18 cellular contexts compared by ENCODE assay signal in genomic region chr6:9121551-9121950, GRCh38.
DNase-seq lines count a peak whose midpoint lies in the region; ATAC-seq and TF ChIP-seq lines count a peak whose summit lies in the region.
"Had no signal": no experiment of that assay in that cellular context is flagged by ENCODE, and none has a peak within 500 bp of the region (broad histone marks: within the 10 kb centered on the region; RNA-seq: fewer than 3 reads in every experiment).

No MANE protein-coding gene starts in this region.

- CTCF ChIA-PET in activated naive CD4-positive, alpha-beta T cell treated with anti-CD3 and anti-CD28 coated beads, Interleukin-2, amount 10 ng/mL, durations not matched to agents 7 days and 5 days (lab: Charles Lee) = no interaction called here

- no peak overlapping the region for H3K27ac ChIP-seq in SJCRH30
- H3K27ac ChIP-seq: SK-N-MC had no signal

- DNase-seq in AG08396 (ENCODE audit: low spot score) = peak; percentile 27
- peak; percentile 20 for DNase-seq in HFFc6
- DNase-seq in astrocyte of the spinal cord (ENCODE audit: low read depth, low spot score) = peak; percentile 34
- peak; percentile 78 for DNase-seq in fibroblast of the aortic adventitia (ENCODE audit: low read depth)
- DNase-seq in NCI-H1694 (lab: John Stamatoyannopoulos, UW) = no peak
- no peak for DNase-seq in SJCRH30
- no peak for DNase-seq in activated naive CD4-positive, alpha-beta T cell treated with anti-CD3 and anti-CD28 coated beads, Interleukin-2, amount 10 ng/mL, durations not matched to agents 7 days and 5 days
- DNase-seq: CD4-positive, alpha-beta T cell; DMS79; GF-D8; Kasumi-1; NCI-H1436 treated with DMSO at 0.1 percent for 48 hours; NCI-H345; NCI-H526 treated with DMSO at 0.1 percent for 48 hours; OCI-M1 had no signal

- peaks cover 31% of the 10 kb centered on the region for H3K4me1 Mint-ChIP-seq in HFFc6 (ENCODE audit: low read depth)
- no peaks in the 10 kb centered on the region for H3K4me1 Mint-ChIP-seq in activated naive CD4-positive, alpha-beta T cell treated with anti-CD3 and anti-CD28 coated beads, Interleukin-2, amount 10 ng/mL, durations not matched to agents 7 days and 5 days
- H3K4me1 Mint-ChIP-seq: B cell had no signal

- H3K27ac Mint-ChIP-seq in HFFc6 = no peak overlapping the region
- H3K27ac Mint-ChIP-seq in activated naive CD4-positive, alpha-beta T cell treated with anti-CD3 and anti-CD28 coated beads, Interleukin-2, amount 10 ng/mL, durations not matched to agents 7 days and 5 days = no peak overlapping the region
- H3K27ac Mint-ChIP-seq: B cell; CD4-positive, alpha-beta T cell had no signal

- no peaks in the 10 kb centered on the region for H3K9me3 Mint-ChIP-seq in HFFc6
- H3K9me3 Mint-ChIP-seq in activated naive CD4-positive, alpha-beta T cell treated with anti-CD3 and anti-CD28 coated beads, Interleukin-2, amount 10 ng/mL, durations not matched to agents 7 days and 5 days = peaks cover 3% of the 10 kb centered on the region
- H3K9me3 Mint-ChIP-seq: CD4-positive, alpha-beta T cell had no signal

- in situ Hi-C loops in astrocyte of the spinal cord (cut with HindIII; ENCODE audit: low sequenced_read_pairs) = no loop called here

- TF ChIP-seq CTCF in HFFc6 (IDR thresholded peaks at IDR 0.05) = no peak
- no peak for TF ChIP-seq CTCF in astrocyte of the spinal cord (IDR thresholded peaks at IDR 0.05; ENCODE audit: low read depth, low read length)
- TF ChIP-seq CTCF in fibroblast of the aortic adventitia (IDR thresholded peaks at IDR 0.05; ENCODE audit: insufficient read depth, low read length) = no peak

- no peaks in the 10 kb centered on the region for H3K36me3 ChIP-seq in SJCRH30

- H3K4me3 Mint-ChIP-seq in HFFc6 = no peak overlapping the region
- no peak overlapping the region for H3K4me3 Mint-ChIP-seq in activated naive CD4-positive, alpha-beta T cell treated with anti-CD3 and anti-CD28 coated beads, Interleukin-2, amount 10 ng/mL, durations not matched to agents 7 days and 5 days
- H3K4me3 Mint-ChIP-seq: B cell; CD4-positive, alpha-beta T cell had no signal

- H3K4me1 ChIP-seq in SJCRH30 = no peaks in the 10 kb centered on the region

- ATAC-seq in GM19328 (IDR thresholded peaks at IDR 0.05; ENCODE audit: unreplicated experiment) = no peak

- no peaks in the 10 kb centered on the region for H3K27me3 Mint-ChIP-seq in HFFc6 (ENCODE audit: insufficient read depth)
- H3K27me3 Mint-ChIP-seq in activated naive CD4-positive, alpha-beta T cell treated with anti-CD3 and anti-CD28 coated beads, Interleukin-2, amount 10 ng/mL, durations not matched to agents 7 days and 5 days = no peaks in the 10 kb centered on the region
- H3K27me3 Mint-ChIP-seq: B cell had no signal

- H3K36me3 Mint-ChIP-seq in HFFc6 (ENCODE audit: low read depth) = no peaks in the 10 kb centered on the region
- no peaks in the 10 kb centered on the region for H3K36me3 Mint-ChIP-seq in activated naive CD4-positive, alpha-beta T cell treated with anti-CD3 and anti-CD28 coated beads, Interleukin-2, amount 10 ng/mL, durations not matched to agents 7 days and 5 days

- H3K27me3 ChIP-seq in SJCRH30 = no peaks in the 10 kb centered on the region

- H3K9me3 ChIP-seq in SJCRH30 (replicated peaks) = no peaks in the 10 kb centered on the region

- H3K4me3 ChIP-seq in astrocyte of the spinal cord (ENCODE audit: low read depth, low read length) (no peak overlapping the region), fibroblast of the aortic adventitia (ENCODE audit: low read depth, low read length) (no peak overlapping the region), SJCRH30 (no peak overlapping the region)
- H3K4me3 ChIP-seq: SK-N-MC had no signal

Comparison
In these comparisons a context has a peak if more than half of its experiments do, and no peak if none do; other contexts are left out.
1. DNase-seq: peak in AG08396 (single experiment), HFFc6 (single experiment), astrocyte of the spinal cord (single experiment) and fibroblast of the aortic adventitia (single experiment); none in NCI-H1694 (single experiment), SJCRH30 (0 of 2) and activated naive CD4-positive, alpha-beta T cell treated with anti-CD3 and anti-CD28 coated beads, Interleukin-2, amount 10 ng/mL, durations not matched to agents 7 days and 5 days (single experiment).